10 cellular contexts compared by ENCODE assay signal in the genomic region with DNA sequence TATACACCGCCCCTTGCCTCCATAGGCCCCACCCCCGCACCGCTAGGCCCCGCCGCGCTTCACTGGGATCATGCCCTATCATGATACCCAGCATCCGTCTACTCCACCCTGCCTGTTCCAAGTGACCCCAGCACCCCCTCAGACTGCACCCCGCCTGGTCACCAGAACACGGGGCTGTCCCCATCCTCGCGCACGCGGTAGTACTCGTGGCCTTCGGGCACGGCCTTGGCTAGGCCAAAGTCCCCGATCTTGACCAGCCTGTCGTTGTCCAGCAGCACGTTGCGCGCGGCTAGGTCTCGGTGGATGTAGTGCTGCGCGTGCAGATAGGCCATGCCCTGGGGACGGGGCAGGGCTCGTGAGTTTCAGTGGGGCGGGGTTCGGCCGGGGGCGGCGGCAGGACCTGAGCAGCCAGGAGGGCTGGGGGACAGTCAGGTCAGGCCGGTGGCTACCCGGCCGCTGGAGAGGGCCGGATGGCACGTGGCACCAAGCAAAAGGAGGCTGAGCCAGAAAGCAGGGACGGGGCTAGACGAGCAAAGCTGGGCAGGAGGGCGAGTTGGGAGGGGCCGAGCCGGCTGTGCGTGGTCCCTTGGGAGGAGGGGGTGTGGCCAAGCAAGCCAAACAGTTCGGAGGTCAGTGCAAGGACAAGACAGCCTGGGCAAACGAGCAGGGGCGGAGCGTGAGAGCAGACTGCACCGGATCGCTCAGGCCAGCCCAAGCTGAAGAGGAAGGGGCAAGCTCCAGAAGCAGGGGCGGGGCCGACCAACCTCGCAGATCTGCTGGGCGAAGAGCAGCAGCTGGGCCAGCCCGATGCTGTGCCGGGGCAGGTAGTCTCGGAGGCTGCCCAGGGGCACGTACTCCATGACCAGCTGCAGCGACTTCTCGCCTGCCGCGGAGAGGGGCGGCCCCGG. TPM values are rescaled to one million over a fixed set of nuclear protein-coding genes. Genes with fewer than 3 reads are reported as not detected.
DNase-seq lines count a peak whose midpoint lies in the region; ATAC-seq, FAIRE-seq and TF ChIP-seq lines count a peak whose summit lies in the region.
"Had no signal": no experiment of that assay in that cellular context is flagged by ENCODE, and none has a peak within 500 bp of the region (broad histone marks: within the 10 kb centered on the region; RNA-seq: fewer than 3 reads in every experiment).

No MANE protein-coding gene starts in this region.

- in situ Hi-C loops in GM12878 (cut with MboI) = no loop called here

- no peaks in the 10 kb centered on the region for H3K4me1 ChIP-seq in GM12878 (ENCODE audit: control insufficient read depth, insufficient read depth, low read length)
- H3K4me1 ChIP-seq in neuronal stem cell (ENCODE audit: control insufficient read depth in 2 of 2, insufficient read depth in 1 of 2, low read depth in 1 of 2, low read length in 2 of 2) = peaks cover 0 to 17% of the 10 kb centered on the region in 2 donors
- H3K4me1 ChIP-seq: parathyroid adenoma had no signal

- peak overlapping the region; percentile 99 for H4K8ac ChIP-seq in neuronal stem cell (ENCODE audit: low read depth, low read length)

- peaks cover 2% of the 10 kb centered on the region; the same call in 1 of the 2 replicates for H4K20me1 ChIP-seq in GM12878 (ENCODE audit: control insufficient read depth, insufficient read depth)

- ATAC-seq in GM12878 (no peak; the same call in 2 of the 3 replicates), left ventricle myocardium superior (peak; percentile 89), GM19463 (IDR thresholded peaks at IDR 0.05; ENCODE audit: unreplicated experiment) (no peak), GM18505 (IDR thresholded peaks at IDR 0.05; ENCODE audit: unreplicated experiment) (no peak)

- H3K9ac ChIP-seq in GM12878 (ENCODE audit: control insufficient read depth, insufficient read depth, low read length) = no peak overlapping the region
- peak overlapping the region; percentile 87 for H3K9ac ChIP-seq in neuronal stem cell (ENCODE audit: low read depth, low read length, poor library complexity)
- H3K9ac ChIP-seq: parathyroid adenoma had no signal

- peak overlapping the region; percentile 93 for H3K23ac ChIP-seq in neuronal stem cell (ENCODE audit: low read depth, low read length, poor library complexity)

- FAIRE-seq in GM12878 (lab: Jason Lieb, UNC) = no peak

- no peaks in the 10 kb centered on the region for H3K79me1 ChIP-seq in neuronal stem cell (ENCODE audit: low read depth, low read length)

- no peak for TF ChIP-seq RAD21 in GM12878 (IDR thresholded peaks at IDR 0.05; ENCODE audit: insufficient read depth, low read depth, low read length)

- SMC1A ChIA-PET in GM12878 (lab: Charles Lee; ENCODE audit: uncharacterized antibody, unreplicated experiment) = no interaction called here

- H2BK15ac ChIP-seq in neuronal stem cell (ENCODE audit: low read length) = peak overlapping the region; percentile 94

- H3K27ac ChIP-seq in GM12878 (ENCODE audit: control insufficient read depth, insufficient read depth) (no peak overlapping the region), neuronal stem cell (replicated peaks; ENCODE audit: low read length) (peak overlapping the region; percentile 74)
- H3K27ac ChIP-seq: parathyroid adenoma had no signal

- RAD21 ChIA-PET in GM12878 (lab: Charles Lee; ENCODE audit: unreplicated experiment) = no interaction called here

- TF ChIP-seq CTCF in GM12878 (IDR thresholded peaks at IDR 0.05 in 2 of 3, conservative IDR thresholded peaks at IDR 0.05 in 1 of 3; ENCODE audit: control insufficient read depth in 2 of 3, extremely low read depth in 1 of 3, insufficient read depth in 1 of 3, low read depth in 3 of 3, low read length in 3 of 3) = no peak

- H2AK5ac ChIP-seq in neuronal stem cell (ENCODE audit: low read depth, low read length) = peak overlapping the region; percentile 70

- CTCF ChIA-PET in GM12878 (lab: Yijun Ruan, JAX) = no interaction called here

- WGBS in GM12878 (ENCODE audit: insufficient coverage, insufficient replicate concordance, low lambda C conversion rate, missing lambda C conversion rate) = 96% methylated on average over 55 of the region's 63 CpGs
- WGBS in neuronal stem cell (ENCODE audit: extremely low coverage in 2 of 2, insufficient read length in 2 of 2, insufficient replicate concordance in 1 of 2), 2 donors = no CpG with 5 or more reads among the region's 63 CpGs

- H3K4me3 ChIP-seq in GM12878 (no peak overlapping the region), neuronal stem cell (ENCODE audit: low read length in 2 of 2) (peak overlapping the region in 1 of 2 donors; percentile 75)

- peak overlapping the region; percentile 78 for H2BK5ac ChIP-seq in neuronal stem cell (ENCODE audit: low read length)

- no peaks in the 10 kb centered on the region for H3K79me2 ChIP-seq in GM12878 (ENCODE audit: control insufficient read depth, insufficient read depth, low read length)
- H3K79me2 ChIP-seq: parathyroid adenoma had no signal

- H3K36me3 ChIP-seq in GM12878 (ENCODE audit: control insufficient read depth in 2 of 2, insufficient read depth in 2 of 2, low read length in 1 of 2) (peaks cover 14 to 37% of the 10 kb centered on the region in 2 experiments; a peak in 3 of 4 replicates), neuronal stem cell (replicated peaks in 1 of 2; ENCODE audit: control insufficient read depth in 2 of 2, insufficient read depth in 2 of 2, low read length in 2 of 2) (peaks cover 4 to 62% of the 10 kb centered on the region in 2 donors)

- H2BK120ac ChIP-seq in neuronal stem cell (ENCODE audit: low read depth, low read length) = peak overlapping the region; percentile 87

- H3K4me2 ChIP-seq in GM12878 (ENCODE audit: control insufficient read depth, insufficient read depth) (no peak overlapping the region), neuronal stem cell (ENCODE audit: insufficient read depth, low read length, poor library complexity, severe bottlenecking) (peak overlapping the region; percentile 99)

- peak overlapping the region; percentile 97 for H2BK12ac ChIP-seq in neuronal stem cell (ENCODE audit: low read length)

- H3K4ac ChIP-seq in neuronal stem cell (ENCODE audit: low read length) = peak overlapping the region; percentile 96

- H3K18ac ChIP-seq in neuronal stem cell (ENCODE audit: low read length) = peak overlapping the region; percentile 98

- peak overlapping the region; percentile 96 for H4K91ac ChIP-seq in neuronal stem cell (ENCODE audit: low read depth, low read length, poor library complexity)

- peak; percentile 5 for DNase-seq in AG08396 (ENCODE audit: low spot score)
- no peak for DNase-seq in GM12878 (ENCODE audit: low read depth, low spot score)
- peak; percentile 87 for DNase-seq in left ventricle myocardium superior
- DNase-seq in neuronal stem cell (ENCODE audit: low spot score) = peak; percentile 85
- no peak for DNase-seq in foreskin melanocyte
- no peak for DNase-seq in putamen (ENCODE audit: low spot score)
- DNase-seq: NCI-H1105 treated with DMSO at 0.1 percent for 48 hours had no signal

- H3K14ac ChIP-seq in neuronal stem cell (ENCODE audit: low read length) = peak overlapping the region; percentile 86

- no peak for TF ChIP-seq EP300 in GM12878 (IDR thresholded peaks at IDR 0.05; ENCODE audit: borderline replicate concordance in 1 of 2, control insufficient read depth in 1 of 2, low read depth in 2 of 2, low read length in 2 of 2)

- H3K9me3 ChIP-seq in GM12878 (replicated peaks; ENCODE audit: control insufficient read depth, insufficient read depth, low read length) (no peaks in the 10 kb centered on the region; the same call in 2 of the 3 replicates), neuronal stem cell (replicated peaks in 1 of 2; ENCODE audit: control insufficient read depth in 2 of 2, insufficient read depth in 1 of 2, low read depth in 1 of 2, low read length in 2 of 2) (no peaks in the 10 kb centered on the region)

- H2AFZ ChIP-seq in GM12878 (ENCODE audit: control insufficient read depth, low read depth, low read length) = no peak overlapping the region
- no peak overlapping the region for H2AFZ ChIP-seq in neuronal stem cell (ENCODE audit: low read length)
- H2AFZ ChIP-seq: parathyroid adenoma had no signal

- POLR2A ChIA-PET in GM12878 (lab: Charles Lee) = no interaction called here

- intact Hi-C loops in GM12878 (cut with micrococcal nuclease; ENCODE audit: unreplicated experiment) = no loop called here
- intact Hi-C loops in left ventricle myocardium superior (cut with micrococcal nuclease) = no loop called here

- no TSS peak for BruUV-seq in GM12878 (replicated peaks; lab: Mats Ljungman, UMichigan)

- peak; percentile 37; the same call in 1 of the 2 replicates for TF ChIP-seq POLR2A in GM12878 (IDR thresholded peaks at IDR 0.05; ENCODE audit: low read depth, low read length)
- no peak for TF ChIP-seq POLR2A in GM18505 (IDR thresholded peaks at IDR 0.05; ENCODE audit: borderline replicate concordance, extremely low read depth, insufficient read depth, insufficient read length)

- H3K27me3 ChIP-seq in GM12878 (replicated peaks in 1 of 2; ENCODE audit: control insufficient read depth in 2 of 2, insufficient read depth in 2 of 2, low read length in 1 of 2) (no peaks in the 10 kb centered on the region), neuronal stem cell (ENCODE audit: control insufficient read depth in 3 of 3, insufficient read depth in 3 of 3, low read depth in 1 of 3, low read length in 3 of 3) (no peaks in the 10 kb centered on the region)

RNA-seq across cellular contexts. Expression of a gene that starts 13.6 kb away (rescaled TPM):
- 76.3 and 98.4 TPM in 2 replicates for total RNA-seq in GM12878 (2013; cell fraction: nucleolus; rRNA removed)
- 134 and 152 TPM in 2 replicates for total RNA-seq in GM12878 (2014; rRNA removed)
- 98.9 and 106 TPM in 2 replicates for total RNA-seq in GM12878 (2014; rRNA removed; fragmentation: Illumina TruSeq; extraction: Trizol)
- 146 and 160 TPM in 2 replicates for total RNA-seq in GM12878 (2021)
- 45.5 TPM for polyA plus RNA-seq in GM12878 (2011; ENCODE audit: low read depth)
- polyA plus RNA-seq in GM12878 (2011; rRNA removed) = 67.0 and 125 TPM in 2 replicates
- polyA plus RNA-seq in GM12878 (2011; cell fraction: cytosol; rRNA removed) = 166 and 255 TPM in 2 replicates
- 261 and 282 TPM in 2 replicates for polyA plus RNA-seq in GM12878 (2011; cell fraction: nucleus; rRNA removed)
- polyA plus RNA-seq in GM12878 (2012) = 152 and 177 TPM in 2 replicates
- polyA plus RNA-seq in GM12878 (2014; fragmentation: Illumina TruSeq; extraction: Trizol) = 20.4 and 61.1 TPM in 2 replicates
- 10 to 100 TPM in 1 of 2 experiments, 1 to 10 TPM in 1; 5.5 to 29.2 TPM for polyA plus RNA-seq in GM12878 (2014; fragmentation: Nextera tagmentation; extraction: Ambion mirVana)
- 146 and 156 TPM in 2 replicates for polyA plus RNA-seq in GM12878 (2014; rRNA removed)
- polyA plus RNA-seq in GM12878 (2016; fragmentation: Nextera tagmentation; extraction: Ambion mirVana) = 10 to 100 TPM; 73.6 to 75.6 TPM
- 113 and 199 TPM in 2 replicates for polyA minus RNA-seq in GM12878 (2011; rRNA and poly(A)+ RNA removed)
- 98.9 and 99.5 TPM in 2 replicates for polyA minus RNA-seq in GM12878 (2011; cell fraction: cytosol; rRNA and poly(A)+ RNA removed)
- 40.0 and 45.3 TPM in 2 replicates for polyA minus RNA-seq in GM12878 (2011; cell fraction: nucleus; rRNA and poly(A)+ RNA removed)
- 25.3 TPM for total RNA-seq in left ventricle myocardium superior
- 1.3 TPM for polyA plus RNA-seq in neuronal stem cell (2013, experiment 1 of 2)
- polyA plus RNA-seq in neuronal stem cell (2013, experiment 2 of 2) = 1.5 TPM

RNA-seq across cellular contexts. Expression of a gene that starts 19.7 kb away (rescaled TPM):
- total RNA-seq in GM12878 (2013; cell fraction: nucleolus; rRNA removed) = 26.9 and 31.1 TPM in 2 replicates
- 16.1 and 24.5 TPM in 2 replicates for total RNA-seq in GM12878 (2014; rRNA removed)
- total RNA-seq in GM12878 (2014; rRNA removed; fragmentation: Illumina TruSeq; extraction: Trizol) = 3.3 and 5.1 TPM in 2 replicates
- total RNA-seq in GM12878 (2021) = 83.5 and 87.0 TPM in 2 replicates
- 4.7 TPM for polyA plus RNA-seq in GM12878 (2011; ENCODE audit: low read depth)
- 0.91 and 1.5 TPM in 2 replicates for polyA plus RNA-seq in GM12878 (2011; rRNA removed)
- 4.5 and 5.8 TPM in 2 replicates for polyA plus RNA-seq in GM12878 (2011; cell fraction: cytosol; rRNA removed)
- 33.7 and 54.4 TPM in 2 replicates for polyA plus RNA-seq in GM12878 (2011; cell fraction: nucleus; rRNA removed)
- 27.8 and 29.2 TPM in 2 replicates for polyA plus RNA-seq in GM12878 (2012)
- polyA plus RNA-seq in GM12878 (2014; fragmentation: Illumina TruSeq; extraction: Trizol) = 1.0 and 4.8 TPM in 2 replicates
- under 1 TPM; 0.03 to 0.05 TPM for polyA plus RNA-seq in GM12878 (2014; fragmentation: Nextera tagmentation; extraction: Ambion mirVana)
- 19.2 and 33.9 TPM in 2 replicates for polyA plus RNA-seq in GM12878 (2014; rRNA removed)
- 10 to 100 TPM; 54.7 to 71.6 TPM for polyA plus RNA-seq in GM12878 (2016; fragmentation: Nextera tagmentation; extraction: Ambion mirVana)
- 8.3 and 16.5 TPM in 2 replicates for polyA minus RNA-seq in GM12878 (2011; rRNA and poly(A)+ RNA removed)
- polyA minus RNA-seq in GM12878 (2011; cell fraction: cytosol; rRNA and poly(A)+ RNA removed) = 23.0 and 25.4 TPM in 2 replicates
- 9.3 and 15.3 TPM in 2 replicates for polyA minus RNA-seq in GM12878 (2011; cell fraction: nucleus; rRNA and poly(A)+ RNA removed)
- total RNA-seq in left ventricle myocardium superior = 12.3 TPM
- polyA plus RNA-seq in neuronal stem cell (2013, experiment 1 of 2) = 44.6 TPM
- polyA plus RNA-seq in neuronal stem cell (2013, experiment 2 of 2) = 45.3 TPM

RNA-seq across cellular contexts. Expression of a gene that starts 27.4 kb away (rescaled TPM):
- total RNA-seq in GM12878 (2013; cell fraction: nucleolus; rRNA removed) = 483 and 545 TPM in 2 replicates
- 235 and 304 TPM in 2 replicates for total RNA-seq in GM12878 (2014; rRNA removed)
- 145 and 164 TPM in 2 replicates for total RNA-seq in GM12878 (2014; rRNA removed; fragmentation: Illumina TruSeq; extraction: Trizol)
- 267 and 297 TPM in 2 replicates for total RNA-seq in GM12878 (2021)
- 148 TPM for polyA plus RNA-seq in GM12878 (2011; ENCODE audit: low read depth)
- 62.0 and 127 TPM in 2 replicates for polyA plus RNA-seq in GM12878 (2011; rRNA removed)
- polyA plus RNA-seq in GM12878 (2011; cell fraction: cytosol; rRNA removed) = 171 and 227 TPM in 2 replicates
- polyA plus RNA-seq in GM12878 (2011; cell fraction: nucleus; rRNA removed) = 997 and 1,420 TPM in 2 replicates
- polyA plus RNA-seq in GM12878 (2012) = 217 and 288 TPM in 2 replicates
- 80.2 and 185 TPM in 2 replicates for polyA plus RNA-seq in GM12878 (2014; fragmentation: Illumina TruSeq; extraction: Trizol)
- polyA plus RNA-seq in GM12878 (2014; fragmentation: Nextera tagmentation; extraction: Ambion mirVana) = 10 to 100 TPM; 36.4 to 66.9 TPM
- polyA plus RNA-seq in GM12878 (2014; rRNA removed) = 364 and 387 TPM in 2 replicates
- polyA plus RNA-seq in GM12878 (2016; fragmentation: Nextera tagmentation; extraction: Ambion mirVana) = 100 to 1,000 TPM; 172 to 186 TPM
- 58.7 and 148 TPM in 2 replicates for polyA minus RNA-seq in GM12878 (2011; rRNA and poly(A)+ RNA removed)
- polyA minus RNA-seq in GM12878 (2011; cell fraction: cytosol; rRNA and poly(A)+ RNA removed) = 70.7 and 98.7 TPM in 2 replicates
- 78.8 and 145 TPM in 2 replicates for polyA minus RNA-seq in GM12878 (2011; cell fraction: nucleus; rRNA and poly(A)+ RNA removed)
- 56.0 TPM for total RNA-seq in left ventricle myocardium superior
- polyA plus RNA-seq in neuronal stem cell (2013, experiment 1 of 2) = 31.5 TPM
- 29.4 TPM for polyA plus RNA-seq in neuronal stem cell (2013, experiment 2 of 2)

RNA-seq across cellular contexts. Expression of a gene that starts 37.2 kb away (rescaled TPM):
- 8.7 and 11.1 TPM in 2 replicates for total RNA-seq in GM12878 (2013; cell fraction: nucleolus; rRNA removed)
- 19.5 and 29.0 TPM in 2 replicates for total RNA-seq in GM12878 (2014; rRNA removed)
- 15.0 and 16.2 TPM in 2 replicates for total RNA-seq in GM12878 (2014; rRNA removed; fragmentation: Illumina TruSeq; extraction: Trizol)
- 22.4 and 24.6 TPM in 2 replicates for total RNA-seq in GM12878 (2021)
- polyA plus RNA-seq in GM12878 (2011; ENCODE audit: low read depth) = 7.6 TPM
- polyA plus RNA-seq in GM12878 (2011; rRNA removed) = 5.0 and 12.4 TPM in 2 replicates
- polyA plus RNA-seq in GM12878 (2011; cell fraction: cytosol; rRNA removed) = 24.5 and 31.1 TPM in 2 replicates
- polyA plus RNA-seq in GM12878 (2011; cell fraction: nucleus; rRNA removed) = 34.9 and 53.2 TPM in 2 replicates
- 9.7 and 16.0 TPM in 2 replicates for polyA plus RNA-seq in GM12878 (2012)
- 5.9 and 24.9 TPM in 2 replicates for polyA plus RNA-seq in GM12878 (2014; fragmentation: Illumina TruSeq; extraction: Trizol)
- polyA plus RNA-seq in GM12878 (2014; fragmentation: Nextera tagmentation; extraction: Ambion mirVana) = 1 to 10 TPM; 1.4 to 4.1 TPM
- 31.7 TPM in 2 replicates for polyA plus RNA-seq in GM12878 (2014; rRNA removed)
- polyA plus RNA-seq in GM12878 (2016; fragmentation: Nextera tagmentation; extraction: Ambion mirVana) = 10 to 100 TPM; 34.4 to 50.4 TPM
- 5.3 and 11.1 TPM in 2 replicates for polyA minus RNA-seq in GM12878 (2011; rRNA and poly(A)+ RNA removed)
- polyA minus RNA-seq in GM12878 (2011; cell fraction: cytosol; rRNA and poly(A)+ RNA removed) = 3.2 and 5.2 TPM in 2 replicates
- 4.2 and 11.7 TPM in 2 replicates for polyA minus RNA-seq in GM12878 (2011; cell fraction: nucleus; rRNA and poly(A)+ RNA removed)
- 18.2 TPM for total RNA-seq in left ventricle myocardium superior
- polyA plus RNA-seq in neuronal stem cell (2013, experiment 1 of 2) = 13.4 TPM
- polyA plus RNA-seq in neuronal stem cell (2013, experiment 2 of 2) = 13.5 TPM

RNA-seq across cellular contexts. Expression of a gene that starts 43.4 kb away (rescaled TPM):
- 1.1 and 1.6 TPM in 2 replicates for total RNA-seq in GM12878 (2013; cell fraction: nucleolus; rRNA removed)
- 1.3 and 1.7 TPM in 2 replicates for total RNA-seq in GM12878 (2014; rRNA removed)
- 0.67 and 0.78 TPM in 2 replicates for total RNA-seq in GM12878 (2014; rRNA removed; fragmentation: Illumina TruSeq; extraction: Trizol)
- 2.5 and 4.1 TPM in 2 replicates for total RNA-seq in GM12878 (2021)
- 0.75 TPM for polyA plus RNA-seq in GM12878 (2011; ENCODE audit: low read depth)
- 0.49 and 0.94 TPM in 2 replicates for polyA plus RNA-seq in GM12878 (2011; rRNA removed)
- polyA plus RNA-seq in GM12878 (2011; cell fraction: cytosol; rRNA removed) = 1.7 and 2.0 TPM in 2 replicates
- polyA plus RNA-seq in GM12878 (2011; cell fraction: nucleus; rRNA removed) = 10.8 and 12.6 TPM in 2 replicates
- polyA plus RNA-seq in GM12878 (2012) = 0.89 and 1.8 TPM in 2 replicates
- 0.19 and 0.98 TPM in 2 replicates for polyA plus RNA-seq in GM12878 (2014; fragmentation: Illumina TruSeq; extraction: Trizol)
- polyA plus RNA-seq in GM12878 (2014; fragmentation: Nextera tagmentation; extraction: Ambion mirVana) = under 1 TPM; 0.29 to 0.48 TPM
- 4.6 and 5.6 TPM in 2 replicates for polyA plus RNA-seq in GM12878 (2014; rRNA removed)
- 1 to 10 TPM; 1.8 to 2.0 TPM for polyA plus RNA-seq in GM12878 (2016; fragmentation: Nextera tagmentation; extraction: Ambion mirVana)
- 0.29 and 0.31 TPM in 2 replicates for polyA minus RNA-seq in GM12878 (2011; rRNA and poly(A)+ RNA removed)
- polyA minus RNA-seq in GM12878 (2011; cell fraction: cytosol; rRNA and poly(A)+ RNA removed) = not detected in 2 replicates
- polyA minus RNA-seq in GM12878 (2011; cell fraction: nucleus; rRNA and poly(A)+ RNA removed) = 0.24 and 1.1 TPM in 2 replicates
- total RNA-seq in left ventricle myocardium superior = 0.87 TPM
- polyA plus RNA-seq in neuronal stem cell (2013, experiment 1 of 2) = 3.5 TPM
- polyA plus RNA-seq in neuronal stem cell (2013, experiment 2 of 2) = 4.2 TPM

Comparison
In these comparisons a context has a peak if more than half of its experiments do, and no peak if none do; other contexts are left out.
1. DNase-seq: peak in AG08396 (single experiment), left ventricle myocardium superior (single experiment) and neuronal stem cell (single experiment); none in GM12878 (single experiment), foreskin melanocyte (single experiment) and putamen (single experiment).